Comparison of ENCODE assay signal across 25 cellular contexts in genomic region chr12:62117041-62117440, GRCh38.
"Had no signal": no experiment of that assay in that cellular context is flagged by ENCODE, and none has a peak within 500 bp of the region (broad histone marks: within the 10 kb centered on the region; RNA-seq: fewer than 3 reads in every experiment).

No MANE protein-coding gene starts in this region.

- H3K27ac ChIP-seq: colonic mucosa, coronary artery, dorsolateral prefrontal cortex, epithelial cell of prostate, esophagus muscularis mucosa, esophagus squamous epithelium, foreskin keratinocyte, gastrocnemius medialis, gastroesophageal sphincter, heart left ventricle, heart right ventricle, hepatocyte had no signal

- H3K4me1 ChIP-seq: colonic mucosa, esophagus muscularis mucosa, esophagus squamous epithelium, foreskin keratinocyte, gastrocnemius medialis, gastroesophageal sphincter, heart left ventricle, heart right ventricle had no signal

- H3K79me2 ChIP-seq: hepatocyte had no signal

- H3K27me3 ChIP-seq: colonic mucosa, dorsolateral prefrontal cortex, esophagus muscularis mucosa, esophagus squamous epithelium, foreskin keratinocyte, gastrocnemius medialis, gastroesophageal sphincter had no signal

- ATAC-seq: effector memory CD8-positive, alpha-beta T cell; esophagus mucosa; foreskin keratinocyte; gastrocnemius medialis; gastroesophageal sphincter; heart left ventricle; heart right ventricle had no signal

- H3K9me3 ChIP-seq: colonic mucosa, esophagus muscularis mucosa, esophagus squamous epithelium, gastrocnemius medialis, gastroesophageal sphincter, heart right ventricle had no signal

- H3K4me3 ChIP-seq: colonic mucosa, coronary artery, dorsolateral prefrontal cortex, esophagus muscularis mucosa, esophagus squamous epithelium, gastrocnemius medialis, gastroesophageal sphincter, heart left ventricle, heart right ventricle, hepatocyte had no signal

- H2AFZ ChIP-seq: hepatocyte had no signal

- DNase-seq: colonic mucosa; cortex of kidney; dermis blood vessel endothelial cell; dorsolateral prefrontal cortex; effector CD4-positive, alpha-beta T cell; effector CD8-positive, alpha-beta T cell; effector memory CD4-positive, alpha-beta T cell; effector memory CD8-positive, alpha-beta T cell; endodermal cell; erythroblast; esophagus squamous epithelium; foreskin fibroblast; foreskin keratinocyte; foreskin melanocyte; gastrocnemius medialis; glutamatergic neuron; head of caudate nucleus; heart left ventricle; heart right ventricle had no signal

- H3K4me2 ChIP-seq: hepatocyte had no signal

- H3K36me3 ChIP-seq: colonic mucosa, esophagus muscularis mucosa, esophagus squamous epithelium, gastrocnemius medialis, gastroesophageal sphincter, heart left ventricle, heart right ventricle had no signal
